2 cellular contexts compared by ENCODE assay signal in genomic region chr11:126355324-126355925, GRCh38.
TF ChIP-seq lines count a peak whose summit lies in the region.

ST3GAL4 (plus strand) TSS chr11:126355686; CDS start chr11:126406156, 50,470 bp downstream.

TF ChIP-seq in PFSK-1, 5 proteins besides CTCF, POLR2A, EP300 and RAD21 (continued from another document):
- TF ChIP-seq REST (IDR thresholded peaks at IDR 0.05; ENCODE audit: insufficient read depth in 1 of 2, low read depth in 2 of 2, low read length in 2 of 2): peak; percentile 12 to 29; a peak in 2 of 4 replicates
- peak; percentile 61; the same call in 1 of the 2 replicates for TF ChIP-seq TAF1 (IDR thresholded peaks at IDR 0.05; ENCODE audit: borderline replicate concordance, insufficient read depth, low read length)

TF ChIP-seq in neural cell, 6 proteins besides CTCF, POLR2A, EP300 and RAD21 (continued from another document):
- TF ChIP-seq REST (IDR thresholded peaks at IDR 0.05; ENCODE audit: borderline replicate concordance) (peak; percentile 56), MXI1 (conservative IDR thresholded peaks at IDR 0.05; ENCODE audit: poor library complexity, severe bottlenecking) (no peak)
